1 cellular context compared by ENCODE assay signal in the genomic region with DNA sequence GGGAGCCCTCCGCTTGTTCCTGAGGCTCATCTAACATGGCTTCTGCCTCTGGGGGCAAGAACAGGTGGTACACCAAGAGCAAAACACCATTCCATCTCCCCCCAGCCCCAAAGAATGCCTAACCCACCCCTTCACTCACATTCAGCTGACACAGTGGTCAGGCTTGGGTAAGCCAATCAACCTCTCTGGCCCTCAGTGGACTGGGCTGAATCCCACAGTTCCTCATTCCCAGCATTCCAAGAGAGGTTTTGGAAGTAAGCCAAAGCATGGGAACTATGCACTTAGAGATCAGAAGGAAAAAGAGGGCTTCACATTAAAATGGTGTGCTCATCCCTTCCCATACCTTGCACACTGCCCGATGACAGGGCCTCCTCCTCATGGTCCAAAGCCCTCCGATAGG.
TF ChIP-seq lines count a peak whose summit lies in the region.

No MANE protein-coding gene starts in this region.

TF ChIP-seq in A549, 52 proteins besides CTCF, POLR2A, EP300 and RAD21:
- TF ChIP-seq PBX3 (IDR thresholded peaks at IDR 0.05) (no peak), FOSL2 (IDR thresholded peaks at IDR 0.05) (no peak), FOSL2 (CRISPR knock-in tag; IDR thresholded peaks at IDR 0.05) (no peak), BHLHE40 (IDR thresholded peaks at IDR 0.05; ENCODE audit: low read depth, low read length) (no peak), SMC3 (IDR thresholded peaks at IDR 0.05) (no peak), SREBF2 (IDR thresholded peaks at IDR 0.05) (no peak), MAFK (IDR thresholded peaks at IDR 0.05; ENCODE audit: partially characterized antibody) (no peak), HOXB13 (CRISPR knock-in tag; IDR thresholded peaks at IDR 0.05; ENCODE audit: low read depth) (no peak), CBX2 (IDR thresholded peaks at IDR 0.05; ENCODE audit: borderline replicate concordance, low read depth) (no peak), EHMT2 (IDR thresholded peaks at IDR 0.05; ENCODE audit: low read depth) (no peak), HOXA7 (CRISPR knock-in tag; IDR thresholded peaks at IDR 0.05) (no peak), RFX5 (IDR thresholded peaks at IDR 0.05) (no peak), NR3C1 (IDR thresholded peaks at IDR 0.05) (no peak), ESRRA (IDR thresholded peaks at IDR 0.05; ENCODE audit: borderline replicate concordance, low read length) (no peak), ATOH8 (CRISPR knock-in tag; IDR thresholded peaks at IDR 0.05; ENCODE audit: low read depth) (no peak), CHD2 (IDR thresholded peaks at IDR 0.05; ENCODE audit: low read length, partially characterized antibody) (no peak), FOXS1 (CRISPR knock-in tag; IDR thresholded peaks at IDR 0.05) (no peak), MAX (IDR thresholded peaks at IDR 0.05) (no peak)
- TF ChIP-seq, protein P1, sequence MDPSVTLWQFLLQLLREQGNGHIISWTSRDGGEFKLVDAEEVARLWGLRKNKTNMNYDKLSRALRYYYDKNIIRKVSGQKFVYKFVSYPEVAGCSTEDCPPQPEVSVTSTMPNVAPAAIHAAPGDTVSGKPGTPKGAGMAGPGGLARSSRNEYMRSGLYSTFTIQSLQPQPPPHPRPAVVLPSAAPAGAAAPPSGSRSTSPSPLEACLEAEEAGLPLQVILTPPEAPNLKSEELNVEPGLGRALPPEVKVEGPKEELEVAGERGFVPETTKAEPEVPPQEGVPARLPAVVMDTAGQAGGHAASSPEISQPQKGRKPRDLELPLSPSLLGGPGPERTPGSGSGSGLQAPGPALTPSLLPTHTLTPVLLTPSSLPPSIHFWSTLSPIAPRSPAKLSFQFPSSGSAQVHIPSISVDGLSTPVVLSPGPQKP (IDR thresholded peaks at IDR 0.05; ENCODE audit: low read depth, low read length) = no peak
- TF ChIP-seq, protein P2, sequence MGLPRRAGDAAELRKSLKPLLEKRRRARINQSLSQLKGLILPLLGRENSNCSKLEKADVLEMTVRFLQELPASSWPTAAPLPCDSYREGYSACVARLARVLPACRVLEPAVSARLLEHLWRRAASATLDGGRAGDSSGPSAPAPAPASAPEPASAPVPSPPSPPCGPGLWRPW (IDR thresholded peaks at IDR 0.05) = no peak
